In the genomic region with DNA sequence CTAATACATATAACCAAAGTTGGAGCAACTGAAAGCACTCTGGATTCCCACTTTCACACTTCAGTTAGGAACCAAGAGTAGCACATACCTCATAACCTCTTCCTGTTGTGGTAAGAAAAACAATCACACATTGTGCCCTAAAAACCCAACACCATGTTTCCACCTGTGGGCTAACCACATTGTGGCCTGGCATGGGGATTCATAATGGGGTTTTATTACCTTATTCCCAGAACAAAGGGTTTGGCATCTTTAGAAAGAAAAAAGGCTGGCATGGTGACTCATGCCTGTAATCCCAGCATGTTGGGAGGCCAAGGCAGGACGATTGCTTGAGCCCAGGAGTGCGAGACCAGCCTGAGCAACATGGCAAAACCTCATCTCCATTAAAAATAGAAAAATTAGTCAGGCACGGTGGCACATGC, we compare ENCODE assay signal across 11 cellular contexts.
A peak's percentile ranks its signal among the peaks of the same experiment; 100 is the strongest.
DNase-seq lines count a peak whose midpoint lies in the region; ATAC-seq and TF ChIP-seq lines count a peak whose summit lies in the region.
"Had no signal": no experiment of that assay in that cellular context is flagged by ENCODE, and none has a peak within 500 bp of the region (broad histone marks: within the 10 kb centered on the region; RNA-seq: fewer than 3 reads in every experiment).

No MANE protein-coding gene starts in this region.

- 50 to 57% methylated on average over 1 to 3 of the region's 3 CpGs for WGBS in transverse colon (ENCODE audit: low coverage in 1 of 2), 2 donors

- CTCF ChIA-PET in activated CD8-positive, alpha-beta T cell treated with anti-CD3 and anti-CD28 coated beads for 36 hours (lab: Charles Lee) = no interaction called here

- H3K4me3 ChIP-seq in GM12865 (ENCODE audit: low read depth, low read length) = no peak overlapping the region
- no peak overlapping the region for H3K4me3 ChIP-seq in kidney epithelial cell (ENCODE audit: low read depth, low read length)
- no peak overlapping the region for H3K4me3 ChIP-seq in transverse colon
- H3K4me3 ChIP-seq: psoas muscle had no signal

- H3K27me3 Mint-ChIP-seq in activated CD8-positive, alpha-beta T cell treated with anti-CD3 and anti-CD28 coated beads for 36 hours = peaks cover 61% of the 10 kb centered on the region

- no peaks in the 10 kb centered on the region for H3K9me3 Mint-ChIP-seq in activated CD8-positive, alpha-beta T cell treated with anti-CD3 and anti-CD28 coated beads for 36 hours

- peak overlapping the region; percentile 60 for H3K27ac Mint-ChIP-seq in activated CD8-positive, alpha-beta T cell treated with anti-CD3 and anti-CD28 coated beads for 36 hours

- no peaks in the 10 kb centered on the region for H3K4me1 ChIP-seq in transverse colon
- H3K4me1 ChIP-seq: psoas muscle had no signal

- H3K27me3 ChIP-seq in kidney epithelial cell (ENCODE audit: control insufficient read depth, insufficient read depth, low read length) (peaks cover 7% of the 10 kb centered on the region), transverse colon (no peaks in the 10 kb centered on the region)

- H3K9me3 ChIP-seq in transverse colon = no peaks in the 10 kb centered on the region
- H3K9me3 ChIP-seq: psoas muscle had no signal

- TF ChIP-seq CTCF in GM12865 (IDR thresholded peaks at IDR 0.05; ENCODE audit: insufficient read depth, low read depth, low read length, missing control alignments) (no peak), kidney epithelial cell (IDR thresholded peaks at IDR 0.05; ENCODE audit: insufficient read depth, low read length, poor library complexity, severe bottlenecking) (no peak), transverse colon (IDR thresholded peaks at IDR 0.05) (no peak)
- no peak for TF ChIP-seq CTCF in activated CD8-positive, alpha-beta T cell treated with anti-CD3 and anti-CD28 coated beads for 36 hours (IDR thresholded peaks at IDR 0.05)

- H3K36me3 Mint-ChIP-seq in activated CD8-positive, alpha-beta T cell treated with anti-CD3 and anti-CD28 coated beads for 36 hours (ENCODE audit: low read depth) = no peaks in the 10 kb centered on the region

- no peak for TF ChIP-seq EP300 in transverse colon (IDR thresholded peaks at IDR 0.05; ENCODE audit: low read depth)

- H3K4me3 Mint-ChIP-seq in activated CD8-positive, alpha-beta T cell treated with anti-CD3 and anti-CD28 coated beads for 36 hours = peak overlapping the region; percentile 36

- peaks cover 14% of the 10 kb centered on the region for H3K4me1 Mint-ChIP-seq in activated CD8-positive, alpha-beta T cell treated with anti-CD3 and anti-CD28 coated beads for 36 hours (ENCODE audit: low read depth)

- TF ChIP-seq POLR2A in transverse colon (IDR thresholded peaks at IDR 0.05) = no peak

- POLR2A ChIA-PET in activated CD8-positive, alpha-beta T cell treated with anti-CD3 and anti-CD28 coated beads for 36 hours (lab: Charles Lee) = no interaction called here

- ATAC-seq in HG02642 (IDR thresholded peaks at IDR 0.05; ENCODE audit: poor library complexity, unreplicated experiment) = peak; percentile 46
- peak; percentile 72 for ATAC-seq in activated CD8-positive, alpha-beta T cell treated with anti-CD3 and anti-CD28 coated beads for 36 hours
- ATAC-seq: psoas muscle had no signal

- no peak overlapping the region for H3K27ac ChIP-seq in transverse colon
- H3K27ac ChIP-seq: psoas muscle had no signal

- peak; percentile 53 for DNase-seq in GM12865 (ENCODE audit: low read depth)
- DNase-seq in activated CD8-positive, alpha-beta T cell treated with anti-CD3 and anti-CD28 coated beads for 36 hours = peak; percentile 81
- DNase-seq in kidney epithelial cell (ENCODE audit: low read depth) = peak; percentile 72
- DNase-seq in transverse colon = no peak
- no peak for DNase-seq in SK-N-DZ (ENCODE audit: low spot score)
- no peak for DNase-seq in HCEC 1CT
- DNase-seq in NCI-H2029 treated with DMSO at 0.1 percent for 48 hours (lab: John Stamatoyannopoulos, UW) = no peak
- DNase-seq: dermis blood vessel endothelial cell, NCI-H2227 treated with DMSO at 0.1 percent for 48 hours, psoas muscle had no signal

- H3K36me3 ChIP-seq in kidney epithelial cell (ENCODE audit: control insufficient read depth, insufficient read depth, low read length) (no peaks in the 10 kb centered on the region), transverse colon (no peaks in the 10 kb centered on the region)

- intact Hi-C loops in activated CD8-positive, alpha-beta T cell treated with anti-CD3 and anti-CD28 coated beads for 36 hours (cut with micrococcal nuclease) = no loop called here
- intact Hi-C loops in transverse colon (cut with DNase I; ENCODE audit: low total_unique reads) = no loop called here

- in situ Hi-C loops in transverse colon (cut with MboI; ENCODE audit: low pct_ligation_motif_present in 1 of 4, low pct_unique_long_range_greater_than_20kb in 1 of 4, low sequenced_read_pairs in 3 of 4) = no loop called here

Comparison
In these comparisons a context has a peak if more than half of its experiments do, and no peak if none do; other contexts are left out.
1. DNase-seq: peak in GM12865 (single experiment), activated CD8-positive, alpha-beta T cell treated with anti-CD3 and anti-CD28 coated beads for 36 hours (single experiment) and kidney epithelial cell (single experiment); none in transverse colon (single experiment), SK-N-DZ (single experiment), HCEC 1CT (single experiment) and NCI-H2029 treated with DMSO at 0.1 percent for 48 hours (single experiment).